ENCODE assay signal across 29 cellular contexts in the genomic region with DNA sequence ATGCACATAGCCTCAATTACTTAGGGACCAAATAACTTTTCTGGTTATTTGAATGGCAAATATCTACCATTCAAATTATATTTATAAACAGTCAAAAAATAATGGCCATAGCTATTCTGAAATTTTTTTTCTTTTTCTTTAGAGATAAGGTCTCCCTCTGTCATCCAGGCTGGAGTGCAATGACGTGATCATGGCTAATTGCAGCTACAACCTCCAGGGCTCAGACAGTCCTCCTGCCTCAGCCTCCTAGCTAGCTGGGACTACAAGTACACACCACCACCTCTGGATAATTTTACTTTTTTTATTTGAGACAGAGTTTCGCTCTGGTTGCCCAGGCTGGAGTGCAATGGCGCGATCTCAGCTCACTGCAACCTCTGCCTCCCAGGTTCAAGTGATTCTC. TPM values are rescaled to one million over a fixed set of nuclear protein-coding genes. Genes with fewer than 3 reads are reported as not detected.
"Had no signal": no experiment of that assay in that cellular context is flagged by ENCODE, and none has a peak within 500 bp of the region (broad histone marks: within the 10 kb centered on the region; RNA-seq: fewer than 3 reads in every experiment).

No MANE protein-coding gene starts in this region.

- H3K27me3 Mint-ChIP-seq: activated B cell treated with CpG ODN at 0.5 μM for 24 hours had no signal

- H3K27me3 ChIP-seq: esophagus muscularis mucosa, foreskin keratinocyte, heart left ventricle, pancreas, suprapubic skin, tibial artery, upper lobe of right lung had no signal

- ATAC-seq: activated T-cell treated with anti-CD3 and anti-CD28 coated beads, Interleukin-2, amount 50 U/mL, for 4 hours; foreskin keratinocyte; heart left ventricle; left colon; pancreas; sciatic nerve; upper lobe of right lung had no signal

- DNase-seq: activated B cell treated with CpG ODN at 0.5 μM for 24 hours; activated CD4-positive, alpha-beta T cell treated with anti-CD3 and anti-CD28 coated beads, Interleukin-2, amount 50 U/mL, for 1 hour; activated CD8-positive, alpha-beta memory T cell treated with anti-CD3 and anti-CD28 coated beads, Interleukin-2, amount 50 U/mL, for 48 hours; activated naive CD4-positive, alpha-beta T cell; activated T-cell treated with anti-CD3 and anti-CD28 coated beads, Interleukin-2, amount 50 U/mL, for 4 hours; amygdala; central memory CD4-positive, alpha-beta T cell; foreskin keratinocyte; heart left ventricle; hypothalamus; immature natural killer cell; kidney; left colon; mammary epithelial cell; nucleus accumbens; pancreas; retina; stimulated activated CD4-positive, alpha-beta T cell treated with anti-CD3 and anti-CD28 coated beads, Interleukin-12 subunit alpha, Interleukin-12 subunit beta, amount 100 ng/mL, for 4 hours; stimulated activated CD4-positive, alpha-beta T cell treated with anti-CD3 and anti-CD28 coated beads, Interleukin-4, amount 100 ng/mL, for 1 hour; T-helper 1 cell; tibial artery; upper lobe of right lung had no signal

- H3K9me3 ChIP-seq: esophagus muscularis mucosa, heart left ventricle, pancreas, prostate gland, suprapubic skin, tibial artery, upper lobe of right lung had no signal

- H3K27ac Mint-ChIP-seq: activated B cell treated with CpG ODN at 0.5 μM for 24 hours; T-helper 2 cell treated with Interferon-gamma antibody and Interleukin-4, amounts not matched to agents 5 μg/mL and 100 μg/mL, for 36 hours had no signal

- H3K4me3 ChIP-seq: esophagus muscularis mucosa, heart left ventricle, pancreas, prostate gland, skin epidermis, suprapubic skin, tibial artery, upper lobe of right lung had no signal

- H3K4me3 Mint-ChIP-seq: activated B cell treated with CpG ODN at 0.5 μM for 24 hours; activated T-cell treated with anti-CD3 and anti-CD28 coated beads, Interleukin-2, amount 50 U/mL, for 4 hours; immature natural killer cell; neural crest cell; T-helper 2 cell treated with Interferon-gamma antibody and Interleukin-4, amounts not matched to agents 5 μg/mL and 100 μg/mL, for 36 hours had no signal

- FAIRE-seq: kidney, pancreas had no signal

- H3K9me3 Mint-ChIP-seq: activated B cell treated with CpG ODN at 0.5 μM for 24 hours; activated T-cell treated with anti-CD3 and anti-CD28 coated beads, Interleukin-2, amount 50 U/mL, for 4 hours; immature natural killer cell; neural crest cell; T-helper 2 cell treated with Interferon-gamma antibody and Interleukin-4, amounts not matched to agents 5 μg/mL and 100 μg/mL, for 36 hours had no signal

- H3K27ac ChIP-seq: esophagus muscularis mucosa, foreskin keratinocyte, heart left ventricle, pancreas, prostate gland, skin epidermis, suprapubic skin, tibial artery, upper lobe of right lung had no signal

- H3K4me1 Mint-ChIP-seq: neural crest cell had no signal

- H3K4me1 ChIP-seq: foreskin keratinocyte, pancreas, prostate gland, suprapubic skin, tibial artery, upper lobe of right lung had no signal

- H3K36me3 ChIP-seq: prostate gland had no signal

RNA-seq across cellular contexts. Expression of gene APOD, which starts 57.2 kb away (rescaled TPM):
- total RNA-seq: activated T-cell treated with anti-CD3 and anti-CD28 coated beads, Interleukin-2, amount 50 U/mL, for 4 hours; foreskin keratinocyte had no signal
- polyA plus RNA-seq: immature natural killer cell had no signal
